ENCODE assay signal across 2 cellular contexts in the genomic region with DNA sequence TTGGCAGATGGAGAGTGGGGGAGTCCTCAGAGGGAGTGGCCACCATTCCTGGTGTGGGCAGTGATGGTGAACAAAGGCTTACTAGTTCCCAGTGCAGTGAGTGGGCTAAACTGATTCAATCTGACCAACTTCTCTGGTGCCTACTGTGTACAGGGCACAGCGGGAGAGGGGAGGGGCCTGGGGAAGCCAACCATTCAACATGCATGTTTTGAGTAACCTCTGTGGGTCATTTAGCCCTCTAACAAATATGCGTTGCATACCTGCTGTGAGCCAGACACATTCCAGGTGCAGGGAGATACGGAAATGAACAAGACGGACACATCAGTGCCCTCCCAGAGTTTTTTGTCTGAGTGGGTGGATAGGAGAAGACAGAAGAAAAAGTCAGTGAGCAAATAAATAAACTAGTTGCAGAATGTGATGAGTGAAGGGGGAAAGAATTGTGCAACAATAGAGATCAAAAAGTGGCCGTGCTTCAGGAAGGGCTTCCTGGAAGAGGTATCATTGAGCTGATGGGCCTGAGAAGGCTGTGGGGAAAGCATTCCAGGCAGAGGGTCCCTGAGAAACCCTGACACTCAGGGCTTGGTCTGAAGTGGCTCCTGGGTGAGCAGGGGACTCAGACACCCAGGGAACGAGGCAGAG.
TF ChIP-seq lines count a peak whose summit lies in the region.

No MANE protein-coding gene starts in this region.

TF ChIP-seq in HepG2, 621 proteins besides CTCF, POLR2A, EP300 and RAD21:
- TF ChIP-seq, protein P1, sequence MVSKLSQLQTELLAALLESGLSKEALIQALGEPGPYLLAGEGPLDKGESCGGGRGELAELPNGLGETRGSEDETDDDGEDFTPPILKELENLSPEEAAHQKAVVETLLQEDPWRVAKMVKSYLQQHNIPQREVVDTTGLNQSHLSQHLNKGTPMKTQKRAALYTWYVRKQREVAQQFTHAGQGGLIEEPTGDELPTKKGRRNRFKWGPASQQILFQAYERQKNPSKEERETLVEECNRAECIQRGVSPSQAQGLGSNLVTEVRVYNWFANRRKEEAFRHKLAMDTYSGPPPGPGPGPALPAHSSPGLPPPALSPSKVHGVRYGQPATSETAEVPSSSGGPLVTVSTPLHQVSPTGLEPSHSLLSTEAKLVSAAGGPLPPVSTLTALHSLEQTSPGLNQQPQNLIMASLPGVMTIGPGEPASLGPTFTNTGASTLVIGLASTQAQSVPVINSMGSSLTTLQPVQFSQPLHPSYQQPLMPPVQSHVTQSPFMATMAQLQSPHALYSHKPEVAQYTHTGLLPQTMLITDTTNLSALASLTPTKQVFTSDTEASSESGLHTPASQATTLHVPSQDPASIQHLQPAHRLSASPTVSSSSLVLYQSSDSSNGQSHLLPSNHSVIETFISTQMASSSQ (IDR thresholded peaks at IDR 0.05; ENCODE audit: low read depth): no peak
- TF ChIP-seq, protein P1 (CRISPR knock-in tag; IDR thresholded peaks at IDR 0.05; ENCODE audit: borderline replicate concordance): no peak
- TF ChIP-seq U2AF1 (optimal IDR thresholded peaks at IDR 0.05; ENCODE audit: low read depth, low read length): no peak
- TF ChIP-seq PITX1 (CRISPR knock-in tag; IDR thresholded peaks at IDR 0.05): no peak
- TF ChIP-seq, protein P2, sequence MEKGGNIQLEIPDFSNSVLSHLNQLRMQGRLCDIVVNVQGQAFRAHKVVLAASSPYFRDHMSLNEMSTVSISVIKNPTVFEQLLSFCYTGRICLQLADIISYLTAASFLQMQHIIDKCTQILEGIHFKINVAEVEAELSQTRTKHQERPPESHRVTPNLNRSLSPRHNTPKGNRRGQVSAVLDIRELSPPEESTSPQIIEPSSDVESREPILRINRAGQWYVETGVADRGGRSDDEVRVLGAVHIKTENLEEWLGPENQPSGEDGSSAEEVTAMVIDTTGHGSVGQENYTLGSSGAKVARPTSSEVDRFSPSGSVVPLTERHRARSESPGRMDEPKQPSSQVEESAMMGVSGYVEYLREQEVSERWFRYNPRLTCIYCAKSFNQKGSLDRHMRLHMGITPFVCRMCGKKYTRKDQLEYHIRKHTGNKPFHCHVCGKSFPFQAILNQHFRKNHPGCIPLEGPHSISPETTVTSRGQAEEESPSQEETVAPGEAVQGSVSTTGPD (CRISPR knock-in tag; IDR thresholded peaks at IDR 0.05): no peak
- no peak for TF ChIP-seq RBAK (CRISPR knock-in tag; IDR thresholded peaks at IDR 0.05)
- TF ChIP-seq CREM (IDR thresholded peaks at IDR 0.05): no peak
- no peak for TF ChIP-seq CREM (CRISPR knock-in tag; IDR thresholded peaks at IDR 0.05)
- no peak for TF ChIP-seq ZNF530 (CRISPR knock-in tag; IDR thresholded peaks at IDR 0.05; ENCODE audit: low read depth)
- peak; percentile 58 for TF ChIP-seq CEBPB (IDR thresholded peaks at IDR 0.05; ENCODE audit: borderline replicate concordance, low read depth, low read length)
- TF ChIP-seq GTF2F1 (IDR thresholded peaks at IDR 0.05; ENCODE audit: low read length): no peak

TF ChIP-seq in K562, 482 proteins besides CTCF, POLR2A, EP300 and RAD21:
- no peak for TF ChIP-seq L3MBTL2 (IDR thresholded peaks at IDR 0.05)
- TF ChIP-seq, protein P3, sequence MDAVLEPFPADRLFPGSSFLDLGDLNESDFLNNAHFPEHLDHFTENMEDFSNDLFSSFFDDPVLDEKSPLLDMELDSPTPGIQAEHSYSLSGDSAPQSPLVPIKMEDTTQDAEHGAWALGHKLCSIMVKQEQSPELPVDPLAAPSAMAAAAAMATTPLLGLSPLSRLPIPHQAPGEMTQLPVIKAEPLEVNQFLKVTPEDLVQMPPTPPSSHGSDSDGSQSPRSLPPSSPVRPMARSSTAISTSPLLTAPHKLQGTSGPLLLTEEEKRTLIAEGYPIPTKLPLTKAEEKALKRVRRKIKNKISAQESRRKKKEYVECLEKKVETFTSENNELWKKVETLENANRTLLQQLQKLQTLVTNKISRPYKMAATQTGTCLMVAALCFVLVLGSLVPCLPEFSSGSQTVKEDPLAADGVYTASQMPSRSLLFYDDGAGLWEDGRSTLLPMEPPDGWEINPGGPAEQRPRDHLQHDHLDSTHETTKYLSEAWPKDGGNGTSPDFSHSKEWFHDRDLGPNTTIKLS (IDR thresholded peaks at IDR 0.05; ENCODE audit: borderline replicate concordance, low read depth): no peak
- TF ChIP-seq PTRF (tag; IDR thresholded peaks at IDR 0.05): no peak
- TF ChIP-seq ZFP36 (IDR thresholded peaks at IDR 0.05; ENCODE audit: low read depth, low read length, partially characterized antibody): peak; percentile 5
- TF ChIP-seq ZNF146 (CRISPR knock-in tag; IDR thresholded peaks at IDR 0.05; ENCODE audit: unreplicated experiment): no peak
- no peak for TF ChIP-seq ZNF133 (CRISPR knock-in tag; IDR thresholded peaks at IDR 0.05)
- TF ChIP-seq, protein P4, sequence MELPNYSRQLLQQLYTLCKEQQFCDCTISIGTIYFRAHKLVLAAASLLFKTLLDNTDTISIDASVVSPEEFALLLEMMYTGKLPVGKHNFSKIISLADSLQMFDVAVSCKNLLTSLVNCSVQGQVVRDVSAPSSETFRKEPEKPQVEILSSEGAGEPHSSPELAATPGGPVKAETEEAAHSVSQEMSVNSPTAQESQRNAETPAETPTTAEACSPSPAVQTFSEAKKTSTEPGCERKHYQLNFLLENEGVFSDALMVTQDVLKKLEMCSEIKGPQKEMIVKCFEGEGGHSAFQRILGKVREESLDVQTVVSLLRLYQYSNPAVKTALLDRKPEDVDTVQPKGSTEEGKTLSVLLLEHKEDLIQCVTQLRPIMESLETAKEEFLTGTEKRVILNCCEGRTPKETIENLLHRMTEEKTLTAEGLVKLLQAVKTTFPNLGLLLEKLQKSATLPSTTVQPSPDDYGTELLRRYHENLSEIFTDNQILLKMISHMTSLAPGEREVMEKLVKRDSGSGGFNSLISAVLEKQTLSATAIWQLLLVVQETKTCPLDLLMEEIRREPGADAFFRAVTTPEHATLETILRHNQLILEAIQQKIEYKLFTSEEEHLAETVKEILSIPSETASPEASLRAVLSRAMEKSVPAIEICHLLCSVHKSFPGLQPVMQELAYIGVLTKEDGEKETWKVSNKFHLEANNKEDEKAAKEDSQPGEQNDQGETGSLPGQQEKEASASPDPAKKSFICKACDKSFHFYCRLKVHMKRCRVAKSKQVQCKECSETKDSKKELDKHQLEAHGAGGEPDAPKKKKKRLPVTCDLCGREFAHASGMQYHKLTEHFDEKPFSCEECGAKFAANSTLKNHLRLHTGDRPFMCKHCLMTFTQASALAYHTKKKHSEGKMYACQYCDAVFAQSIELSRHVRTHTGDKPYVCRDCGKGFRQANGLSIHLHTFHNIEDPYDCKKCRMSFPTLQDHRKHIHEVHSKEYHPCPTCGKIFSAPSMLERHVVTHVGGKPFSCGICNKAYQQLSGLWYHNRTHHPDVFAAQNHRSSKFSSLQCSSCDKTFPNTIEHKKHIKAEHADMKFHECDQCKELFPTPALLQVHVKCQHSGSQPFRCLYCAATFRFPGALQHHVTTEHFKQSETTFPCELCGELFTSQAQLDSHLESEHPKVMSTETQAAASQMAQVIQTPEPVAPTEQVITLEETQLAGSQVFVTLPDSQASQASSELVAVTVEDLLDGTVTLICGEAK (IDR thresholded peaks at IDR 0.05): no peak
- TF ChIP-seq, protein P4 (CRISPR knock-in tag; IDR thresholded peaks at IDR 0.05): no peak
- no peak for TF ChIP-seq CEBPG (CRISPR knock-in tag; IDR thresholded peaks at IDR 0.05)
- TF ChIP-seq CEBPG (tag; conservative IDR thresholded peaks at IDR 0.05 in 1 of 2, IDR thresholded peaks at IDR 0.05 in 1 of 2): 0 out of 4 replicates have a peak, but pooled peaks of 1 of the 2 experiments have one; percentile 33
- TF ChIP-seq CEBPB (tag; IDR thresholded peaks at IDR 0.05): peak; percentile 21; the same call in 1 of the 2 replicates
- TF ChIP-seq ZSCAN29 (IDR thresholded peaks at IDR 0.05): no peak
